ENCODE assay signal across 1 cellular context in genomic region chr16:4371481-4372314, GRCh38.
TF ChIP-seq lines count a peak whose summit lies in the region.

Gene VASN, plus strand, starts transcription at chr16:4371848. Its CDS starts 9,030 bp downstream, at chr16:4380878.

TF ChIP-seq in HEK293, 187 proteins besides CTCF, POLR2A, EP300 and RAD21 (continued from another document):
- TF ChIP-seq PRDM10 (tag by site-specific recombination; IDR thresholded peaks at IDR 0.05): no peak
- no peak for TF ChIP-seq ZSCAN5A (tag by site-specific recombination; IDR thresholded peaks at IDR 0.05)
- TF ChIP-seq ZNF239 (tag by site-specific recombination; IDR thresholded peaks at IDR 0.05): no peak
- no peak for TF ChIP-seq ZNF692 (tag by site-specific recombination; IDR thresholded peaks at IDR 0.05)
- TF ChIP-seq SP2 (tag by site-specific recombination; IDR thresholded peaks at IDR 0.05): peak; percentile 66
- TF ChIP-seq ZNF639 (tag by site-specific recombination; IDR thresholded peaks at IDR 0.05): no peak
- TF ChIP-seq ZNF558 (tag by site-specific recombination; IDR thresholded peaks at IDR 0.05): no peak
- TF ChIP-seq ZNF202 (tag by site-specific recombination; IDR thresholded peaks at IDR 0.05; ENCODE audit: borderline replicate concordance): no peak
- TF ChIP-seq ZNF677 (tag by site-specific recombination; IDR thresholded peaks at IDR 0.05): no peak
- peak; percentile 82 for TF ChIP-seq KLF9 (tag by site-specific recombination; IDR thresholded peaks at IDR 0.05; ENCODE audit: low read depth)
- no peak for TF ChIP-seq ZNF416 (tag by site-specific recombination; IDR thresholded peaks at IDR 0.05)
- peak; percentile 87 for TF ChIP-seq SP3 (tag by site-specific recombination; IDR thresholded peaks at IDR 0.05)
- TF ChIP-seq ZBTB8A (tag by site-specific recombination; IDR thresholded peaks at IDR 0.05): no peak
- peak; percentile 79; the same call in 1 of the 2 replicates for TF ChIP-seq ZFHX2 (tag by site-specific recombination; conservative IDR thresholded peaks at IDR 0.05)
- TF ChIP-seq GLIS1 (tag by site-specific recombination; IDR thresholded peaks at IDR 0.05): 0 out of 2 replicates have a peak, but pooled peaks have one; percentile 6
- TF ChIP-seq ZNF549 (tag by site-specific recombination; IDR thresholded peaks at IDR 0.05): no peak
- no peak for TF ChIP-seq MEIS1 (CRISPR knock-in tag; IDR thresholded peaks at IDR 0.05; ENCODE audit: borderline replicate concordance)
- no peak for TF ChIP-seq ZNF341 (tag by site-specific recombination; IDR thresholded peaks at IDR 0.05; ENCODE audit: low read depth)
- no peak for TF ChIP-seq SCRT1 (tag by site-specific recombination; IDR thresholded peaks at IDR 0.05; ENCODE audit: borderline replicate concordance)
- TF ChIP-seq ZBTB26 (tag by site-specific recombination; optimal IDR thresholded peaks at IDR 0.05): peak; percentile 65
- 0 out of 2 replicates have a peak, but pooled peaks have one; percentile 7 for TF ChIP-seq ZBTB20 (tag by site-specific recombination; IDR thresholded peaks at IDR 0.05)
- peak; percentile 25; the same call in 1 of the 2 replicates for TF ChIP-seq EGR2 (tag by site-specific recombination; IDR thresholded peaks at IDR 0.05; ENCODE audit: low read depth)
- TF ChIP-seq GLIS2 (tag by site-specific recombination; IDR thresholded peaks at IDR 0.05): peak; percentile 38
- no peak for TF ChIP-seq GFI1B (tag by site-specific recombination; IDR thresholded peaks at IDR 0.05)
- no peak for TF ChIP-seq ZNF311 (tag by site-specific recombination; IDR thresholded peaks at IDR 0.05; ENCODE audit: borderline replicate concordance)
- TF ChIP-seq ZNF521 (tag by site-specific recombination; IDR thresholded peaks at IDR 0.05): no peak
TF ChIP-seq in HEK293: peak in this region for 11.
